Comparison of ENCODE assay signal across 1 cellular context in the genomic region with DNA sequence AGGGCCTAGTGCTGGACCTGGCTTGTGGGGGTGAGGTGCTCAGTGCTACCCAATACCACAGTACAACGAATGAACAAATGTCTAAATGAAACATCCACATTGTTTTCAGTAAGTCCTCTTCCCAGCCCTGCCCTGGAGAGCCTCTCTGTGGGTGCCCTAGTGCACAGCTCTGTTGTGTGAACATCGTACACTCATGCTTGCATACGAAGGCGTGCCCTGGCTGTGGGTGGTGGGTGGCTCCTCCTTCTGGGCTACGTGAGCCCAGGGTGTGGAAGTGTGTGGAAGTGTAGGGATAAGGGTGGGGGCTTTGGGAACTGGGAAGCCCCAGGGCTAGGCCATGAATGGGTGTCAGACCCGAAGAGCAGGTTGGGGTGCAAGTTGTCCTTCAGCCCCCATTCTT.
TF ChIP-seq lines count a peak whose summit lies in the region.

No MANE protein-coding gene starts in this region.

TF ChIP-seq in IMR-90, 13 proteins besides CTCF, POLR2A, EP300 and RAD21 (continued from another document):
- TF ChIP-seq, protein P1, sequence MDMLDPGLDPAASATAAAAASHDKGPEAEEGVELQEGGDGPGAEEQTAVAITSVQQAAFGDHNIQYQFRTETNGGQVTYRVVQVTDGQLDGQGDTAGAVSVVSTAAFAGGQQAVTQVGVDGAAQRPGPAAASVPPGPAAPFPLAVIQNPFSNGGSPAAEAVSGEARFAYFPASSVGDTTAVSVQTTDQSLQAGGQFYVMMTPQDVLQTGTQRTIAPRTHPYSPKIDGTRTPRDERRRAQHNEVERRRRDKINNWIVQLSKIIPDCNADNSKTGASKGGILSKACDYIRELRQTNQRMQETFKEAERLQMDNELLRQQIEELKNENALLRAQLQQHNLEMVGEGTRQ (IDR thresholded peaks at IDR 0.05; ENCODE audit: low read depth, low read length): no peak
- TF ChIP-seq MXI1 (IDR thresholded peaks at IDR 0.05; ENCODE audit: borderline replicate concordance, low read depth, low read length) (no peak), MAFK (IDR thresholded peaks at IDR 0.05; ENCODE audit: low read depth, low read length) (no peak), MAZ (IDR thresholded peaks at IDR 0.05; ENCODE audit: borderline replicate concordance, low read depth, low read length) (no peak), FOS (IDR thresholded peaks at IDR 0.05; ENCODE audit: low read depth, low read length) (no peak), BHLHE40 (IDR thresholded peaks at IDR 0.05; ENCODE audit: low read depth, low read length) (no peak), SMC3 (IDR thresholded peaks at IDR 0.05; ENCODE audit: low read depth, low read length) (no peak), RCOR1 (IDR thresholded peaks at IDR 0.05; ENCODE audit: insufficient replicate concordance, low read length) (no peak), NFE2L2 (IDR thresholded peaks at IDR 0.05; ENCODE audit: low read depth, low read length) (no peak), CHD1 (IDR thresholded peaks at IDR 0.05; ENCODE audit: low read depth, low read length) (no peak), CEBPB (IDR thresholded peaks at IDR 0.05; ENCODE audit: low read depth, low read length) (no peak)
- TF ChIP-seq, protein P2, sequence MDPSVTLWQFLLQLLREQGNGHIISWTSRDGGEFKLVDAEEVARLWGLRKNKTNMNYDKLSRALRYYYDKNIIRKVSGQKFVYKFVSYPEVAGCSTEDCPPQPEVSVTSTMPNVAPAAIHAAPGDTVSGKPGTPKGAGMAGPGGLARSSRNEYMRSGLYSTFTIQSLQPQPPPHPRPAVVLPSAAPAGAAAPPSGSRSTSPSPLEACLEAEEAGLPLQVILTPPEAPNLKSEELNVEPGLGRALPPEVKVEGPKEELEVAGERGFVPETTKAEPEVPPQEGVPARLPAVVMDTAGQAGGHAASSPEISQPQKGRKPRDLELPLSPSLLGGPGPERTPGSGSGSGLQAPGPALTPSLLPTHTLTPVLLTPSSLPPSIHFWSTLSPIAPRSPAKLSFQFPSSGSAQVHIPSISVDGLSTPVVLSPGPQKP (IDR thresholded peaks at IDR 0.05; ENCODE audit: borderline replicate concordance, low read depth, low read length): no peak
